In genomic region chr2:2826621-2827020, GRCh38 we compare ENCODE assay signal across 1 cellular context.
TF ChIP-seq lines count a peak whose summit lies in the region.

No MANE protein-coding gene starts in this region.

TF ChIP-seq in SK-N-SH, 30 proteins besides CTCF, POLR2A, EP300 and RAD21 (continued from another document):
- TF ChIP-seq RFX5 (IDR thresholded peaks at IDR 0.05; ENCODE audit: low read length): no peak
- no peak for TF ChIP-seq PBX3 (IDR thresholded peaks at IDR 0.05)
- no peak for TF ChIP-seq NFIC (IDR thresholded peaks at IDR 0.05; ENCODE audit: borderline replicate concordance)
- TF ChIP-seq YY1 (IDR thresholded peaks at IDR 0.05; ENCODE audit: low read depth): no peak
